Comparison of ENCODE assay signal across 13 cellular contexts in the genomic region with DNA sequence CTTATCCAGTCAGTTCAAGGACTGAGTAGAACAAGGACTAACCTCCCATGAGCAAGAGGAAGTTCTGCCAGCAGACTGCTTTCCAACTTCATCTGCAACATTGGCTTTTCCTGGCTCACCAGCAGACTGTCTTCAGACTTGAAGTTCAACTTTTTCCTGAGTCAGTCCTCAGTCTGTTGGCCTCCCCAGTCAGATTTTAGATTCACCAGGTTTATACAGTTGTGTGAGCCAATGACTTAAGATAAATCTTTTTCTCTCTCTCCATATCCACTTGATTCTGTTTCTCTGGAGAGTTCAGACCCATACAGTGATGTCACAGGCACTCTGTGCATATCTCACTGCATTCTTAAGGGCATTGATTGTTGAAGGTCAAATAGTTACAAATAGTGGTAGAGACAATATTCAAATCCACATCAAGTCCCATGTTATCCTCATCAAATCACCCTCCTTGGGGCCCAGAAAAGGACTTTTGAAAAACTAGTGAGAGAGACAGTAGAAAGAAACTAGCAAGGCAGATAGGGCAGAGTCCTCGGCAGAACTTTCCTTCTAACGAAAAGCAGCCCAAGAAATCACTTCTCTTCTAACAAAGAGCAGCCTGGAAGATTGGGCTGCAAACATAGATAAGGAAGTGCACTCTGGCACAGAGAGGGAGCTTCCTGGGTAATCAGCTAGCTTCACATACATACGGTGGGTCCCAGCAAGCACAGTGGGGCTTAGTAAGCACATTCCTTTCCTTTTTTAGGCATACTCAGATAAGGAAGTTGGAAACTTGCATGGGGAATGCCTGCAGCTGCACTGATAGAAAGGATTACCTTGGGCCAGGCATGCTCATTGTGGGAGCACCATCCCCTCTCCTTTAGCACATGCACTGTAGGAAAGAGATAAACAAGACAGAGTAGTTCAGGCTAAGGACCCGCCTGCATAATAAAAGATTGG.
DNase-seq lines count a peak whose midpoint lies in the region; ATAC-seq, FAIRE-seq and TF ChIP-seq lines count a peak whose summit lies in the region.
"Had no signal": no experiment of that assay in that cellular context is flagged by ENCODE, and none has a peak within 500 bp of the region (broad histone marks: within the 10 kb centered on the region; RNA-seq: fewer than 3 reads in every experiment).

No MANE protein-coding gene starts in this region.

- no peak overlapping the region; the same call in 2 of the 3 replicates for H3K4me3 Mint-ChIP-seq in GM23338
- H3K4me3 Mint-ChIP-seq in HFFc6, result no peak overlapping the region
- H3K4me3 Mint-ChIP-seq: activated CD4-positive, alpha-beta memory T cell treated with anti-CD3 and anti-CD28 coated beads, Interleukin-2, amount 10 ng/mL, durations not matched to agents 7 days and 5 days; activated naive CD8-positive, alpha-beta T cell treated with anti-CD3 and anti-CD28 coated beads, Interleukin-2, amount 10 ng/mL, durations not matched to agents 7 days and 5 days had no signal

- H3K9ac ChIP-seq in skeletal muscle tissue (ENCODE audit: low read depth in 1 of 3, low read length in 3 of 3) (no peak overlapping the region), mammary epithelial cell (ENCODE audit: insufficient read depth, low read length) (no peak overlapping the region)

- TF ChIP-seq CTCF in GM23338 (conservative IDR thresholded peaks at IDR 0.05; ENCODE audit: low read depth in 2 of 2), result no peak
- TF ChIP-seq CTCF in bronchial epithelial cell (IDR thresholded peaks at IDR 0.05; ENCODE audit: insufficient read depth, low read length, severe bottlenecking), result no peak
- TF ChIP-seq CTCF in mammary epithelial cell (conservative IDR thresholded peaks at IDR 0.05 in 1 of 2, IDR thresholded peaks at IDR 0.05 in 1 of 2; ENCODE audit: extremely low read depth in 1 of 2, insufficient read depth in 1 of 2, low read depth in 1 of 2, low read length in 2 of 2), result no peak
- no peak for TF ChIP-seq CTCF in HFFc6 (IDR thresholded peaks at IDR 0.05)
- TF ChIP-seq CTCF in D721Med (IDR thresholded peaks at IDR 0.05; ENCODE audit: insufficient read depth, missing control alignments), result no peak

- intact Hi-C loops in mammary epithelial cell (cut with micrococcal nuclease), result no loop called here

- H3K4me2 ChIP-seq in GM23338 (no peak overlapping the region), mammary epithelial cell (ENCODE audit: insufficient read depth, low read depth, low read length) (no peak overlapping the region)

- H4K20me1 ChIP-seq in GM23338 (replicated peaks; ENCODE audit: insufficient read depth), result no peaks in the 10 kb centered on the region
- no peaks in the 10 kb centered on the region for H4K20me1 ChIP-seq in mammary epithelial cell (ENCODE audit: insufficient read depth, low read length)

- ATAC-seq in GM23338, result peak; percentile 54

- H3K27me3 Mint-ChIP-seq in GM23338 (ENCODE audit: insufficient read depth, low read depth, poor library complexity), result peaks cover 2% of the 10 kb centered on the region
- H3K27me3 Mint-ChIP-seq in HFFc6 (ENCODE audit: insufficient read depth), result peaks cover 2% of the 10 kb centered on the region; the same call in 1 of the 2 replicates

- 73% methylated on average over 4 of the region's 4 CpGs for WGBS in mammary epithelial cell (ENCODE audit: low coverage, missing lambda C conversion rate)

- H3K4me3 ChIP-seq in GM23338 (no peak overlapping the region), bronchial epithelial cell (ENCODE audit: low read depth, low read length) (no peak overlapping the region), skeletal muscle tissue (ENCODE audit: low read length in 3 of 3) (no peak overlapping the region), mammary epithelial cell (replicated peaks in 1 of 3; ENCODE audit: insufficient read depth in 1 of 3, low read depth in 2 of 3, low read length in 3 of 3) (no peak overlapping the region)
- H3K4me3 ChIP-seq: esophagus muscularis mucosa, transverse colon had no signal

- H3K27me3 ChIP-seq in GM23338 (ENCODE audit: insufficient read depth) (no peaks in the 10 kb centered on the region), bronchial epithelial cell (ENCODE audit: control insufficient read depth, insufficient read depth, low read length) (no peaks in the 10 kb centered on the region), skeletal muscle tissue (ENCODE audit: control insufficient read depth in 3 of 3, insufficient read depth in 3 of 3, low read length in 3 of 3) (no peaks in the 10 kb centered on the region), mammary epithelial cell (ENCODE audit: insufficient read depth, low read length) (no peaks in the 10 kb centered on the region)
- H3K27me3 ChIP-seq: esophagus muscularis mucosa, transverse colon had no signal

- FAIRE-seq in bronchial epithelial cell (lab: Jason Lieb, UNC) (no peak), D721Med (lab: Jason Lieb, UNC) (no peak)

- CTCF ChIA-PET in mammary epithelial cell (lab: Charles Lee; ENCODE audit: low non-redundant PET), result no interaction called here

- H3K4me1 ChIP-seq in GM23338 (ENCODE audit: insufficient read depth) (peaks cover 18% of the 10 kb centered on the region), skeletal muscle tissue (ENCODE audit: control insufficient read depth in 3 of 3, insufficient read depth in 3 of 3, low read length in 3 of 3) (peaks cover 7 to 12% (median 10%) of the 10 kb centered on the region in 3 donors), mammary epithelial cell (ENCODE audit: insufficient read depth, low read length) (peaks cover 2% of the 10 kb centered on the region)
- H3K4me1 ChIP-seq: transverse colon had no signal

- no TSS peak for BruUV-seq in mammary epithelial cell (replicated peaks; lab: Mats Ljungman, UMichigan)

- H3K36me3 ChIP-seq in GM23338 (ENCODE audit: insufficient read depth) (peaks cover 7% of the 10 kb centered on the region; the same call in 1 of the 2 replicates), bronchial epithelial cell (ENCODE audit: control insufficient read depth, insufficient read depth, low read length) (no peaks in the 10 kb centered on the region), skeletal muscle tissue (ENCODE audit: control insufficient read depth in 3 of 3, insufficient read depth in 3 of 3, low read length in 3 of 3) (no peaks in the 10 kb centered on the region), mammary epithelial cell (ENCODE audit: insufficient read depth, low read length) (no peaks in the 10 kb centered on the region)
- H3K36me3 ChIP-seq: esophagus muscularis mucosa, transverse colon had no signal

- H3K79me2 ChIP-seq in GM23338 (replicated peaks; ENCODE audit: insufficient read depth) (no peaks in the 10 kb centered on the region), mammary epithelial cell (ENCODE audit: insufficient read depth, low read length) (no peaks in the 10 kb centered on the region)

- dilution Hi-C loops in mammary epithelial cell (cut with HindIII; ENCODE audit: low sequenced_read_pairs), result loop anchor here (5.0 to 10.0 kb wide), 2 partner anchors 61 to 71 kb away; no protein-coding TSS in a partner anchor

- no peak overlapping the region for H2AFZ ChIP-seq in GM23338
- H2AFZ ChIP-seq in mammary epithelial cell (ENCODE audit: low read depth, low read length), result no peak overlapping the region

- H3F3A ChIP-seq in GM23338 (replicated peaks; ENCODE audit: low read depth), result no peaks in the 10 kb centered on the region

- H3K36me3 Mint-ChIP-seq in GM23338 (ENCODE audit: low read depth) (peaks cover 48% of the 10 kb centered on the region), HFFc6 (ENCODE audit: low read depth) (no peaks in the 10 kb centered on the region)
- H3K36me3 Mint-ChIP-seq: activated naive CD8-positive, alpha-beta T cell treated with anti-CD3 and anti-CD28 coated beads, Interleukin-2, amount 10 ng/mL, durations not matched to agents 7 days and 5 days had no signal

- peaks cover 28% of the 10 kb centered on the region for H3K4me1 Mint-ChIP-seq in GM23338
- no peaks in the 10 kb centered on the region for H3K4me1 Mint-ChIP-seq in HFFc6 (ENCODE audit: low read depth)
- H3K4me1 Mint-ChIP-seq: activated CD4-positive, alpha-beta memory T cell treated with anti-CD3 and anti-CD28 coated beads, Interleukin-2, amount 10 ng/mL, durations not matched to agents 7 days and 5 days; activated naive CD8-positive, alpha-beta T cell treated with anti-CD3 and anti-CD28 coated beads, Interleukin-2, amount 10 ng/mL, durations not matched to agents 7 days and 5 days had no signal

- H3K27ac ChIP-seq in GM23338 (ENCODE audit: low read depth), result peak overlapping the region; percentile 65
- peak overlapping the region; percentile 33 for H3K27ac ChIP-seq in skeletal muscle tissue (ENCODE audit: low read depth, low read length)
- no peak overlapping the region for H3K27ac ChIP-seq in mammary epithelial cell (ENCODE audit: insufficient read depth, low read depth, low read length)
- H3K27ac ChIP-seq: esophagus muscularis mucosa, transverse colon had no signal

- H3K27ac Mint-ChIP-seq in GM23338 (peak overlapping the region; percentile 55), HFFc6 (no peak overlapping the region)
- H3K27ac Mint-ChIP-seq: activated CD4-positive, alpha-beta memory T cell treated with anti-CD3 and anti-CD28 coated beads, Interleukin-2, amount 10 ng/mL, durations not matched to agents 7 days and 5 days; activated naive CD8-positive, alpha-beta T cell treated with anti-CD3 and anti-CD28 coated beads, Interleukin-2, amount 10 ng/mL, durations not matched to agents 7 days and 5 days had no signal

- H3K9me3 Mint-ChIP-seq in GM23338 (peaks cover 53% of the 10 kb centered on the region), HFFc6 (no peaks in the 10 kb centered on the region)
- H3K9me3 Mint-ChIP-seq: activated CD4-positive, alpha-beta memory T cell treated with anti-CD3 and anti-CD28 coated beads, Interleukin-2, amount 10 ng/mL, durations not matched to agents 7 days and 5 days had no signal

- H3K9me2 ChIP-seq in GM23338 (ENCODE audit: insufficient read depth), result peaks cover 9% of the 10 kb centered on the region; the same call in 1 of the 2 replicates

- DNase-seq in GM23338 (ENCODE audit: low spot score) (peak; percentile 33), bronchial epithelial cell (ENCODE audit: low read depth) (peak; percentile 38), iPS-NIHi7 (ENCODE audit: extremely low spot score) (peak; percentile 38), mammary epithelial cell (no peak), NCI-H2171 treated with DMSO at 0.1 percent for 48 hours (lab: John Stamatoyannopoulos, UW) (no peak), HFFc6 (no peak), D721Med (ENCODE audit: insufficient read length, low spot score) (no peak)
- DNase-seq: activated CD4-positive, alpha-beta memory T cell treated with anti-CD3 and anti-CD28 coated beads, Interleukin-2, amount 10 ng/mL, durations not matched to agents 7 days and 5 days; activated naive CD8-positive, alpha-beta T cell treated with anti-CD3 and anti-CD28 coated beads, Interleukin-2, amount 10 ng/mL, durations not matched to agents 7 days and 5 days; DMS153; transverse colon had no signal

- in situ Hi-C loops in mammary epithelial cell (cut with MboI; ENCODE audit: low sequenced_read_pairs in 2 of 2), result no loop called here

- H3K9me3 ChIP-seq in skeletal muscle tissue (ENCODE audit: control insufficient read depth in 3 of 3, low read length in 3 of 3), result no peaks in the 10 kb centered on the region
- H3K9me3 ChIP-seq in mammary epithelial cell (replicated peaks; ENCODE audit: insufficient read depth, low read length), result no peaks in the 10 kb centered on the region
- H3K9me3 ChIP-seq: esophagus muscularis mucosa, transverse colon had no signal

TF ChIP-seq in GM23338, 12 proteins besides CTCF, POLR2A, EP300 and RAD21 (continues in another document):
- no peak for TF ChIP-seq STAT1 (IDR thresholded peaks at IDR 0.05; ENCODE audit: unreplicated experiment)

Comparison
In these comparisons a context has a peak if more than half of its experiments do, and no peak if none do; other contexts are left out.
1. DNase-seq: peak in GM23338 (single experiment), bronchial epithelial cell (single experiment) and iPS-NIHi7 (single experiment); none in mammary epithelial cell (single experiment), NCI-H2171 treated with DMSO at 0.1 percent for 48 hours (single experiment), HFFc6 (single experiment) and D721Med (single experiment).